In genomic region chr15:67138946-67139855, GRCh38 we compare ENCODE assay signal across 11 cellular contexts.
DNase-seq lines count a peak whose midpoint lies in the region; ATAC-seq, FAIRE-seq and TF ChIP-seq lines count a peak whose summit lies in the region.
"Had no signal": no experiment of that assay in that cellular context is flagged by ENCODE, and none has a peak within 500 bp of the region (broad histone marks: within the 10 kb centered on the region; RNA-seq: fewer than 3 reads in every experiment).

No MANE protein-coding gene starts in this region.

- H3K27ac ChIP-seq in keratinocyte (ENCODE audit: control insufficient read depth, insufficient read depth, low read length) (no peak overlapping the region), skin epidermis (peak overlapping the region in 11 of 21 experiments; percentile 57 to 84 (median 71))
- H3K27ac ChIP-seq: 22Rv1 had no signal

- H3K4me3 ChIP-seq in WI38 (ENCODE audit: low read depth, low read length) (peak overlapping the region; percentile 21), keratinocyte (ENCODE audit: control insufficient read depth in 2 of 3, extremely low read depth in 1 of 3, insufficient read depth in 2 of 3, low read depth in 1 of 3, low read length in 3 of 3) (peak overlapping the region in 1 of 3 experiments; percentile 54), skin epidermis (no peak overlapping the region)

- no peak for ATAC-seq in activated CD4-positive, CD25-positive, alpha-beta regulatory T cell treated with anti-CD3 and anti-CD28 coated beads, Interleukin-2, amount 50 U/mL, for 24 hours

- peak; percentile 32 for DNase-seq in NCI-H1092 treated with DMSO at 0.1 percent for 48 hours (lab: John Stamatoyannopoulos, UW)
- no peak for DNase-seq in NCI-H1092 (lab: John Stamatoyannopoulos, UW)
- DNase-seq in keratinocyte (ENCODE audit: low read depth, low spot score): no peak
- no peak for DNase-seq in activated gamma-delta T cell (lab: John Stamatoyannopoulos, UW)
- no peak for DNase-seq in SHP77 treated with DMSO at 0.1 percent for 48 hours (lab: John Stamatoyannopoulos, UW)
- DNase-seq: GF-D8, SHP77 had no signal

- peak overlapping the region; percentile 4 for H3K9ac ChIP-seq in keratinocyte (ENCODE audit: control insufficient read depth, extremely low read depth, insufficient read depth, low read length)

- TF ChIP-seq CTCF in WI38 (IDR thresholded peaks at IDR 0.05; ENCODE audit: low read depth, low read length) (no peak), keratinocyte (optimal IDR thresholded peaks at IDR 0.05 in 1 of 3, IDR thresholded peaks at IDR 0.05 in 1 of 3, conservative IDR thresholded peaks at IDR 0.05 in 1 of 3; ENCODE audit: extremely low read depth in 1 of 3, insufficient read depth in 2 of 3, low read length in 3 of 3) (no peak)

- no peaks in the 10 kb centered on the region for H3K27me3 ChIP-seq in keratinocyte (ENCODE audit: control insufficient read depth, extremely low read depth, insufficient read depth, low read length)

- no peak overlapping the region for H2AFZ ChIP-seq in keratinocyte (ENCODE audit: control insufficient read depth, low read length)

- peaks cover 62% of the 10 kb centered on the region for H3K4me1 ChIP-seq in keratinocyte (ENCODE audit: control insufficient read depth, extremely low read depth, insufficient read depth, low read length)

- H3K36me3 ChIP-seq in keratinocyte (ENCODE audit: control insufficient read depth in 2 of 2, extremely low read depth in 1 of 2, insufficient read depth in 2 of 2, low read length in 2 of 2): peaks cover 4 to 6% of the 10 kb centered on the region in 2 experiments

- H3K4me2 ChIP-seq in keratinocyte (ENCODE audit: control insufficient read depth, extremely low read depth, insufficient read depth, low read depth, low read length): no peak overlapping the region

- peaks cover 4% of the 10 kb centered on the region for H3K9me1 ChIP-seq in keratinocyte (ENCODE audit: control insufficient read depth, extremely low read depth, insufficient read depth, low read length)

- H4K20me1 ChIP-seq in keratinocyte (ENCODE audit: control insufficient read depth, extremely low read depth, insufficient read depth, low read length): no peaks in the 10 kb centered on the region

- dilution Hi-C loops in keratinocyte (cut with MboI; ENCODE audit: extremely low pct_ligation_motif_present, low sequenced_read_pairs): no loop called here

- H3K79me2 ChIP-seq in keratinocyte (ENCODE audit: control insufficient read depth, insufficient read depth, low read length): peaks cover 98% of the 10 kb centered on the region

- FAIRE-seq in keratinocyte (lab: Jason Lieb, UNC): no peak

- no peaks in the 10 kb centered on the region for H3K9me3 ChIP-seq in keratinocyte (ENCODE audit: control insufficient read depth, low read depth, low read length)
